Comparison of ENCODE assay signal across 8 cellular contexts in the genomic region with DNA sequence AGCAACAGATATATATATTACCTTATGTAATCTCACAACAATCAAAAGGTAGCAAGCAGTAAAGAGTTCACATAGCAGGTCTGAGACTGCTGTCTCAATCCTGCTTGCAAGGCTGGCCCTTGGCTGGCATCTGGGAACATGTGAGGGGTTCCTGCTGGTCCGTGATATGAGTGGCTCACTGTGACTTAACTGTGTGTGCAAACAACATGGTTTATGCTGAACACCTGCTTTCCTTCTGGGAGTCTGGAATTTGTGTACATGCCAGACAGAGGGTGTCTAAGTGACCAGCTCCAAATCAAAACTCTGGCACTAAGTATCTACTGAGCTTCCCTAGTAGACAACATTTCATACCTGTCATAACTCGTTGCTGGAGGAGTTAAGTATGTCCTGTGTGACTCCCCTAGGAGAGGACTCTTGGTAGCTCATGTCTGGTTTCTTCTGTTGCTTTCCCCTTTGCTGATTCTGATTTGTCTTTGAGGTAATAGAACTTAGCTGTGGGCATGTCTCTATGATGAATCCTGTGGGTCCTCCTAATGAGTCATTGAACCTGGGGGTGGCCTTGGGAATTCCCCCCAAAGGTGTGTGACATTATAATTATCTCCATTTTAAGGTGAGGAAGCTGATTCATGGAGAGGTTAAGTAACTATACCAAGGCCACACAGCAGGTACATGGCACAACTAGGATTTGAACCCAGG.
DNase-seq lines count a peak whose midpoint lies in the region; ATAC-seq and TF ChIP-seq lines count a peak whose summit lies in the region.

No MANE protein-coding gene starts in this region.

- no peak overlapping the region for H3K4me3 Mint-ChIP-seq in activated naive CD4-positive, alpha-beta T cell treated with anti-CD3 and anti-CD28 coated beads for 36 hours
- no peak overlapping the region for H3K4me3 Mint-ChIP-seq in activated naive CD4-positive, alpha-beta T cell treated with anti-CD3 and anti-CD28 coated beads, Interleukin-2, amount 10 ng/mL, durations not matched to agents 7 days and 5 days
- no peak overlapping the region for H3K4me3 Mint-ChIP-seq in Calu3 (ENCODE audit: low read depth, unreplicated experiment)

- H3K4me3 ChIP-seq in body of pancreas: no peak overlapping the region
- no peak overlapping the region for H3K4me3 ChIP-seq in transverse colon

- peaks cover 17% of the 10 kb centered on the region for H3K9me3 Mint-ChIP-seq in activated naive CD4-positive, alpha-beta T cell treated with anti-CD3 and anti-CD28 coated beads for 36 hours
- peaks cover 24% of the 10 kb centered on the region for H3K9me3 Mint-ChIP-seq in activated naive CD4-positive, alpha-beta T cell treated with anti-CD3 and anti-CD28 coated beads, Interleukin-2, amount 10 ng/mL, durations not matched to agents 7 days and 5 days
- peaks cover 3% of the 10 kb centered on the region for H3K9me3 Mint-ChIP-seq in Calu3 (ENCODE audit: low read depth, unreplicated experiment)

- H3K27me3 Mint-ChIP-seq in activated naive CD4-positive, alpha-beta T cell treated with anti-CD3 and anti-CD28 coated beads for 36 hours (ENCODE audit: low read depth): no peaks in the 10 kb centered on the region
- no peaks in the 10 kb centered on the region for H3K27me3 Mint-ChIP-seq in activated naive CD4-positive, alpha-beta T cell treated with anti-CD3 and anti-CD28 coated beads, Interleukin-2, amount 10 ng/mL, durations not matched to agents 7 days and 5 days
- H3K27me3 Mint-ChIP-seq in Calu3 (ENCODE audit: unreplicated experiment): no peaks in the 10 kb centered on the region

- in situ Hi-C loops in transverse colon (cut with MboI; ENCODE audit: low pct_ligation_motif_present in 1 of 4, low pct_unique_long_range_greater_than_20kb in 1 of 4, low sequenced_read_pairs in 3 of 4): no loop called here
- in situ Hi-C loops in GM13976 (cut with MboI; ENCODE audit: low sequenced_read_pairs, unreplicated experiment): no loop called here

- peaks cover 99% of the 10 kb centered on the region for H3K4me1 Mint-ChIP-seq in activated naive CD4-positive, alpha-beta T cell treated with anti-CD3 and anti-CD28 coated beads for 36 hours (ENCODE audit: low read depth)
- peaks cover 69% of the 10 kb centered on the region for H3K4me1 Mint-ChIP-seq in activated naive CD4-positive, alpha-beta T cell treated with anti-CD3 and anti-CD28 coated beads, Interleukin-2, amount 10 ng/mL, durations not matched to agents 7 days and 5 days
- H3K4me1 Mint-ChIP-seq in Calu3 (ENCODE audit: low read depth, unreplicated experiment): peaks cover 40% of the 10 kb centered on the region

- peaks cover 36% of the 10 kb centered on the region for H3K36me3 Mint-ChIP-seq in activated naive CD4-positive, alpha-beta T cell treated with anti-CD3 and anti-CD28 coated beads for 36 hours (ENCODE audit: low read depth)
- H3K36me3 Mint-ChIP-seq in activated naive CD4-positive, alpha-beta T cell treated with anti-CD3 and anti-CD28 coated beads, Interleukin-2, amount 10 ng/mL, durations not matched to agents 7 days and 5 days: peaks cover 78% of the 10 kb centered on the region
- peaks cover 17% of the 10 kb centered on the region for H3K36me3 Mint-ChIP-seq in Calu3 (ENCODE audit: insufficient read depth, unreplicated experiment)

- peak overlapping the region in 3 of 4 donors; percentile 44 to 71 (median 71) for H3K27ac ChIP-seq in body of pancreas
- peak overlapping the region in 3 of 4 donors; percentile 1 to 52 (median 37) for H3K27ac ChIP-seq in transverse colon

- H3K36me3 ChIP-seq in body of pancreas (replicated peaks in 1 of 2; ENCODE audit: insufficient read depth in 1 of 2, low read depth in 2 of 2) (no peaks in the 10 kb centered on the region), transverse colon (no peaks in the 10 kb centered on the region)

- no peak for TF ChIP-seq EP300 in transverse colon (IDR thresholded peaks at IDR 0.05; ENCODE audit: low read depth)

- H3K4me1 ChIP-seq in body of pancreas (peaks cover 32% of the 10 kb centered on the region), transverse colon (peaks cover 7 to 29% (median 18%) of the 10 kb centered on the region in 4 donors)

- no peak for TF ChIP-seq POLR2A in body of pancreas (IDR thresholded peaks at IDR 0.05)
- TF ChIP-seq POLR2A in transverse colon (IDR thresholded peaks at IDR 0.05): no peak

- CTCF ChIA-PET in activated naive CD4-positive, alpha-beta T cell treated with anti-CD3 and anti-CD28 coated beads for 36 hours (lab: Charles Lee): interaction anchor here (0.9 to 3.6 kb wide), 8 partner anchors 10 to 133 kb away, joined by 3 to 11 read pairs (median 3); no protein-coding TSS in a partner anchor
- CTCF ChIA-PET in activated naive CD4-positive, alpha-beta T cell treated with anti-CD3 and anti-CD28 coated beads, Interleukin-2, amount 10 ng/mL, durations not matched to agents 7 days and 5 days (lab: Charles Lee): interaction anchor here (1.4 kb wide), 1 partner anchor 18 kb away, joined by 3 read pairs; no protein-coding TSS in a partner anchor
- CTCF ChIA-PET in Calu3 (lab: Charles Lee): interaction anchor here (0.6 kb wide), 1 partner anchor 21 kb away, joined by 3 read pairs; no protein-coding TSS in a partner anchor

- no peaks in the 10 kb centered on the region for H3K27me3 ChIP-seq in body of pancreas
- no peaks in the 10 kb centered on the region for H3K27me3 ChIP-seq in transverse colon

- no TSS peak for BruUV-seq in Calu3 (replicated peaks; lab: Mats Ljungman, UMichigan)

- ATAC-seq in body of pancreas: no peak

- TF ChIP-seq CTCF in body of pancreas (IDR thresholded peaks at IDR 0.05): no peak
- TF ChIP-seq CTCF in transverse colon (IDR thresholded peaks at IDR 0.05): no peak
- TF ChIP-seq CTCF in GM13976 (IDR thresholded peaks at IDR 0.05; ENCODE audit: borderline replicate concordance, control extremely low read depth, extremely low read depth, insufficient read depth, missing control alignments): no peak
- TF ChIP-seq CTCF in Calu3 (IDR thresholded peaks at IDR 0.05; ENCODE audit: unreplicated experiment): no peak

- 30 to 31% methylated on average over 2 of the region's 2 CpGs for WGBS in body of pancreas, 2 donors
- 20 to 39% methylated on average over 1 to 2 of the region's 2 CpGs for WGBS in transverse colon (ENCODE audit: low coverage in 1 of 2), 2 donors

- DNase-seq in activated naive CD4-positive, alpha-beta T cell treated with anti-CD3 and anti-CD28 coated beads for 36 hours: peak; percentile 87
- no peak for DNase-seq in activated naive CD4-positive, alpha-beta T cell treated with anti-CD3 and anti-CD28 coated beads, Interleukin-2, amount 10 ng/mL, durations not matched to agents 7 days and 5 days
- no peak for DNase-seq in body of pancreas
- peak; percentile 81 for DNase-seq in renal cortical epithelial cell (ENCODE audit: low read depth)
- DNase-seq in transverse colon: no peak
- DNase-seq in GM13976 (ENCODE audit: low spot score): no peak
- no peak for DNase-seq in Calu3
- DNase-seq in SHP77 treated with DMSO at 0.1 percent for 48 hours (lab: John Stamatoyannopoulos, UW): no peak

- no peaks in the 10 kb centered on the region for H3K9me3 ChIP-seq in body of pancreas
- no peaks in the 10 kb centered on the region for H3K9me3 ChIP-seq in transverse colon

- intact Hi-C loops in activated naive CD4-positive, alpha-beta T cell treated with anti-CD3 and anti-CD28 coated beads for 36 hours (cut with micrococcal nuclease): loop anchor here (1.0 to 10.0 kb wide), 10 partner anchors 10 to 1991 kb away; a partner anchor contains a TSS
- intact Hi-C loops in body of pancreas (cut with DNase I): no loop called here
- intact Hi-C loops in transverse colon (cut with DNase I; ENCODE audit: low total_unique reads): no loop called here
- intact Hi-C loops in Calu3 (cut with micrococcal nuclease; ENCODE audit: unreplicated experiment): no loop called here

- peak overlapping the region; percentile 83 for H3K27ac Mint-ChIP-seq in activated naive CD4-positive, alpha-beta T cell treated with anti-CD3 and anti-CD28 coated beads for 36 hours
- H3K27ac Mint-ChIP-seq in activated naive CD4-positive, alpha-beta T cell treated with anti-CD3 and anti-CD28 coated beads, Interleukin-2, amount 10 ng/mL, durations not matched to agents 7 days and 5 days: no peak overlapping the region
- H3K27ac Mint-ChIP-seq in Calu3 (ENCODE audit: unreplicated experiment): no peak overlapping the region

Comparison
In these comparisons a context has a peak if more than half of its experiments do, and no peak if none do; other contexts are left out.
1. DNase-seq: peak in activated naive CD4-positive, alpha-beta T cell treated with anti-CD3 and anti-CD28 coated beads for 36 hours (single experiment) and renal cortical epithelial cell (single experiment); none in activated naive CD4-positive, alpha-beta T cell treated with anti-CD3 and anti-CD28 coated beads, Interleukin-2, amount 10 ng/mL, durations not matched to agents 7 days and 5 days (single experiment), body of pancreas (0 of 4), transverse colon (single experiment), GM13976 (single experiment), Calu3 (single experiment) and SHP77 treated with DMSO at 0.1 percent for 48 hours (single experiment).